14 cellular contexts compared by ENCODE assay signal in genomic region chr15:87118424-87118823, GRCh38.
"Had no signal": no experiment of that assay in that cellular context is flagged by ENCODE, and none has a peak within 500 bp of the region (broad histone marks: within the 10 kb centered on the region; RNA-seq: fewer than 3 reads in every experiment).

No MANE protein-coding gene starts in this region.

- H3K4me1 ChIP-seq: adrenal gland, right lobe of liver, stomach, vagina had no signal

- H3K4me3 ChIP-seq: adrenal gland, mucosa of descending colon, right lobe of liver, stomach, vagina had no signal

- H3K36me3 ChIP-seq: adrenal gland, right lobe of liver, stomach, vagina, WERI-Rb-1 had no signal

- DNase-seq: activated CD4-positive, alpha-beta T cell treated with anti-CD3 and anti-CD28 coated beads for 1 hour; activated CD4-positive, alpha-beta T cell treated with anti-CD3 and anti-CD28 coated beads, Interleukin-2, amount 50 U/mL, for 4 hours; activated gamma-delta T cell treated with Interleukin-2 at 50 U/mL for 16 hours; effector memory CD8-positive, alpha-beta T cell; mucosa of descending colon; naive thymus-derived CD4-positive, alpha-beta T cell; right lobe of liver; stimulated activated CD4-positive, alpha-beta T cell treated with anti-CD3 and anti-CD28 coated beads, Interleukin-4, amount 100 ng/mL, for 24 hours; stomach; T-helper 2 cell; trophoblast cell; WERI-Rb-1 had no signal

- H3K9me3 ChIP-seq: adrenal gland, right lobe of liver, vagina had no signal

- H3K27ac ChIP-seq: adrenal gland, right lobe of liver, stomach, vagina, WERI-Rb-1 had no signal
